In the genomic region with DNA sequence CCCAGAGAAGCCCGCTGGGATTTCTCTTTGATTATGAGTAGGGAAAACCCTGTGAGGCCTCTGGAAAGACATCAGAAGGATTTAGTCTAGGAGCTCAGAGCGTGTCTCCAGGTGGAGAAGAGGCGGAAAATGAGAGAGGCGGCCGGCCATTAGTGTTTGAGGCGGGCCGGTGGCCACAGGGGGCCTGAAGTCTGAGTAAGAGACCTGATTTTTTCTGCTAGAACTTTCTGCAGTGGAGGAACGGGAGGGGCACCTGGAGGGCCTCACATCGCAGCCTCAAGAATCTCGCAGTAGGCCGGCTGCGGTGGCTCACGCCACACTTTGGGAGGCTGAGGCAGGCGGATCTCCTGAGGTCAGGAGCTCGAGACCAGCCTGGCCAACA, we compare ENCODE assay signal across 12 cellular contexts. TPM values are rescaled to one million over a fixed set of nuclear protein-coding genes. Genes with fewer than 3 reads are reported as not detected.
DNase-seq lines count a peak whose midpoint lies in the region; ATAC-seq and TF ChIP-seq lines count a peak whose summit lies in the region.
"Had no signal": no experiment of that assay in that cellular context is flagged by ENCODE, and none has a peak within 500 bp of the region (broad histone marks: within the 10 kb centered on the region; RNA-seq: fewer than 3 reads in every experiment).

No MANE protein-coding gene starts in this region.

- H2AFZ ChIP-seq in mesenchymal stem cell (ENCODE audit: low read depth, low read length): no peak overlapping the region

- WGBS in mesenchymal stem cell: 94% methylated on average over 15 of the region's 15 CpGs
- WGBS in suprapubic skin: 60% methylated on average over 8 of the region's 15 CpGs

- no peak overlapping the region for H3K27ac ChIP-seq in mesenchymal stem cell (ENCODE audit: low read length, poor library complexity, severe bottlenecking)
- H3K27ac ChIP-seq in suprapubic skin: no peak overlapping the region
- H3K27ac ChIP-seq: HL-60 had no signal

- TF ChIP-seq EP300 in suprapubic skin (IDR thresholded peaks at IDR 0.05): no peak

- H3K4me3 ChIP-seq in HFF-Myc (replicated peaks; ENCODE audit: low read depth, low read length) (peak overlapping the region; percentile 30), epithelial cell of proximal tubule (ENCODE audit: low read depth, low read length) (peak overlapping the region; percentile 47), mesenchymal stem cell (ENCODE audit: insufficient read depth in 1 of 2, low read depth in 1 of 2, low read length in 2 of 2) (peak overlapping the region in 1 of 2 experiments; percentile 88), suprapubic skin (peak overlapping the region; percentile 43)

- no peaks in the 10 kb centered on the region for H3K9me3 ChIP-seq in mesenchymal stem cell (ENCODE audit: control insufficient read depth, low read length)
- no peaks in the 10 kb centered on the region for H3K9me3 ChIP-seq in suprapubic skin

- ATAC-seq in GM21717 (IDR thresholded peaks at IDR 0.05; ENCODE audit: unreplicated experiment): no peak
- ATAC-seq: SK-N-SH treated with all-trans-retinoic acid at 6 μM for 48 hours had no signal

- no peaks in the 10 kb centered on the region for H3K27me3 ChIP-seq in mesenchymal stem cell (ENCODE audit: control insufficient read depth in 1 of 2, insufficient read depth in 1 of 2, low read length in 2 of 2)
- H3K27me3 ChIP-seq in suprapubic skin: no peaks in the 10 kb centered on the region

- no peak overlapping the region for H3K18ac ChIP-seq in mesenchymal stem cell (ENCODE audit: low read depth in 1 of 2, low read length in 2 of 2)

- TF ChIP-seq POLR2A in suprapubic skin (IDR thresholded peaks at IDR 0.05): no peak

- no peaks in the 10 kb centered on the region for H3K79me1 ChIP-seq in mesenchymal stem cell (replicated peaks; ENCODE audit: low read length, poor library complexity, severe bottlenecking)

- peak overlapping the region; percentile 93 for H3K9ac ChIP-seq in mesenchymal stem cell (ENCODE audit: low read length)

- H4K8ac ChIP-seq in mesenchymal stem cell (ENCODE audit: low read length): no peak overlapping the region

- no peak overlapping the region for H3K4me2 ChIP-seq in mesenchymal stem cell (ENCODE audit: low read length, poor library complexity, severe bottlenecking)

- H3K4me1 ChIP-seq in mesenchymal stem cell (ENCODE audit: control insufficient read depth, insufficient read depth, low read depth, low read length) (no peaks in the 10 kb centered on the region), suprapubic skin (peaks cover 15% of the 10 kb centered on the region)

- TF ChIP-seq CTCF in HFF-Myc (IDR thresholded peaks at IDR 0.05; ENCODE audit: low read depth, low read length, missing control alignments) (no peak), epithelial cell of proximal tubule (conservative IDR thresholded peaks at IDR 0.05; ENCODE audit: low read depth, low read length) (no peak), suprapubic skin (IDR thresholded peaks at IDR 0.05) (no peak)

- H4K91ac ChIP-seq in mesenchymal stem cell (ENCODE audit: low read length): no peak overlapping the region

- H2BK120ac ChIP-seq in mesenchymal stem cell (ENCODE audit: low read depth, low read length): no peak overlapping the region

- H3K36me3 ChIP-seq in mesenchymal stem cell (ENCODE audit: control insufficient read depth in 1 of 2, insufficient read depth in 2 of 2, low read depth in 1 of 2, low read length in 2 of 2): no peaks in the 10 kb centered on the region
- H3K36me3 ChIP-seq in suprapubic skin: no peaks in the 10 kb centered on the region

- H3K14ac ChIP-seq in mesenchymal stem cell (ENCODE audit: low read length in 2 of 2): peak overlapping the region in 1 of 2 experiments; percentile 79

- no peak overlapping the region for H2BK12ac ChIP-seq in mesenchymal stem cell (ENCODE audit: low read length in 2 of 2)

- no peak overlapping the region for H3K4ac ChIP-seq in mesenchymal stem cell (ENCODE audit: low read depth in 1 of 2, low read length in 2 of 2)

- H2BK5ac ChIP-seq in mesenchymal stem cell (ENCODE audit: low read depth, low read length, poor library complexity, severe bottlenecking): no peak overlapping the region

- no peak overlapping the region for H2AK5ac ChIP-seq in mesenchymal stem cell (ENCODE audit: low read length, severe bottlenecking)

- no peak overlapping the region for H3K23ac ChIP-seq in mesenchymal stem cell (ENCODE audit: low read length in 2 of 2)

- DNase-seq in HFF-Myc (ENCODE audit: extremely low read depth, low read depth) (no peak), epithelial cell of proximal tubule (ENCODE audit: low read depth) (no peak), mesenchymal stem cell (no peak), suprapubic skin (ENCODE audit: low spot score in 2 of 2) (no peak), NCI-H1694 (lab: John Stamatoyannopoulos, UW) (no peak), germinal center (ENCODE audit: low spot score) (no peak), COLO829 (ENCODE audit: low spot score) (no peak)
- DNase-seq: activated CD4-positive, CD25-positive, alpha-beta regulatory T cell; activated CD8-positive, alpha-beta memory T cell treated with anti-CD3 and anti-CD28 coated beads, Interleukin-2, amount 50 U/mL, for 48 hours had no signal

- peak overlapping the region; percentile 7 for H2BK15ac ChIP-seq in mesenchymal stem cell (ENCODE audit: low read depth, poor library complexity, severe bottlenecking)

RNA-seq across cellular contexts. Expression of a gene that starts 28.5 kb away (rescaled TPM):
- 8.0 and 16.5 TPM in 2 replicates for total RNA-seq in epithelial cell of proximal tubule
- 20.6 TPM for polyA plus RNA-seq in mesenchymal stem cell (2013, experiment 1 of 2)
- polyA plus RNA-seq in mesenchymal stem cell (2013, experiment 2 of 2): 21.5 TPM
- 10 to 100 TPM; 53.1 to 63.6 (median 59.3) TPM for total RNA-seq in suprapubic skin

RNA-seq across cellular contexts. Expression of a gene that starts 33.8 kb away (rescaled TPM):
- total RNA-seq in epithelial cell of proximal tubule (33.4 and 44.4 TPM in 2 replicates), suprapubic skin (10 to 100 TPM; 29.0 to 48.2 (median 35.3) TPM)
- polyA plus RNA-seq in mesenchymal stem cell (2013, experiment 1 of 2): 16.8 TPM
- polyA plus RNA-seq in mesenchymal stem cell (2013, experiment 2 of 2): 17.0 TPM
